In the genomic region with DNA sequence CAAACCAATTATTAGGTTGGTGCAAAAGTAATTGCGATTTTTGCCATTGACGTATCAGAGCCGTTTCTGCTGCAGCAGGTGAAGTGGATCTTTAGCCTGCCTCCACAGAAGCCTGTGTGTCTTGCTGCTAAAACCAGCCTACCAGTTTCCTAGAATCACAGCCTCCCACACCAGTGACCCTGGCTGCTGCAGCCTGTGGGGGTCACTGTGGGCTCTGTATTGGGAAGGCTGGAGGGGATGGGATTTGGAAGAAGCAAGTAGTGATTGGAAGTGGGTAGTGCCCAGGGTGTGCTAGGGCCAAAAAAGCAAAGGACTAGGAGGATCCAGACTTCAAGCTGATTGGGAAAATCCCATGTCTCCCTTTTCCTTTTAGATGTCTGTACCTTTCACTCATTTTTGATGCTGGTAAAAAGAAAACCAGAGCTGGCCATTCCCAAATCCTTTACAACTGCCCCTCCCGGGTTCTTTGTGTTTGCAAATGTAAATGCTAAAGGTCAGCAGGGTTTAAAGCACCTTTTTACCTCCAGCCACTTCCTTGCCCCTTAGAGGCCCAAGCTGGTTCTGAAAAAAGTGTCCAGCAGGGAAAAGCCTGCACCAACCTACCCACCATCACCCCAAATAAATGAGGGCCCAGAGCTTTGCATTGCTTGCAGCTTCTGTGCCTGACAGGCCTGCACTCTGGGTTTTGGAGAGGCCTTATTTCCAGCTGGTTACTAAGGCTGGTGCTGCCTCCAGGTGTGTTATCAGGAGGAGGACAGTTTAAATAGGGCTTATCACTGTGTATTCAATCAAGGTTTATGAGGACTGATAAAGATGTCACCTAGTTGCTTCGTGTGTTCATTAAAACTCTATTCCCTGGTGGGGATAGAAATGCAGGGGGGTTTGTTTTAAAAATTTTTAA, we compare ENCODE assay signal across 20 cellular contexts.
DNase-seq lines count a peak whose midpoint lies in the region; ATAC-seq and TF ChIP-seq lines count a peak whose summit lies in the region.
"Had no signal": no experiment of that assay in that cellular context is flagged by ENCODE, and none has a peak within 500 bp of the region (broad histone marks: within the 10 kb centered on the region; RNA-seq: fewer than 3 reads in every experiment).

No MANE protein-coding gene starts in this region.

- H3F3A ChIP-seq in SK-N-SH (replicated peaks; ENCODE audit: insufficient read depth) = no peaks in the 10 kb centered on the region

- CTCF ChIA-PET in WTC11 (lab: Charles Lee) = interaction anchor here (0.6 to 2.4 kb wide), 6 partner anchors 9 to 85 kb away, joined by 3 to 9 read pairs (median 3); no protein-coding TSS in a partner anchor
- CTCF ChIA-PET in SK-N-SH (lab: Yijun Ruan, JAX) = interaction anchor here (1.0 to 2.4 kb wide), 4 partner anchors 9 to 43 kb away, joined by 3 to 9 read pairs (median 6); no protein-coding TSS in a partner anchor

- H2AFZ ChIP-seq in SK-N-SH (ENCODE audit: low read depth) = no peak overlapping the region

- TF ChIP-seq CTCF in C4-2B (conservative IDR thresholded peaks at IDR 0.05) (peak; percentile 17), GM13977 (IDR thresholded peaks at IDR 0.05; ENCODE audit: extremely low read depth, insufficient read depth, missing control alignments) (peak; percentile 8), WTC11 (IDR thresholded peaks at IDR 0.05) (no peak), SK-N-SH (IDR thresholded peaks at IDR 0.05) (no peak), lower lobe of right lung (IDR thresholded peaks at IDR 0.05) (no peak), spleen (IDR thresholded peaks at IDR 0.05 in 8 of 11, conservative IDR thresholded peaks at IDR 0.05 in 3 of 11) (no peak)

- POLR2A ChIA-PET in WTC11 (lab: Charles Lee) = no interaction called here
- POLR2A ChIA-PET in SK-N-SH (lab: Yijun Ruan, JAX) = no interaction called here

- no peaks in the 10 kb centered on the region for H3K9me3 Mint-ChIP-seq in WTC11
- H3K9me3 Mint-ChIP-seq: stimulated activated naive CD8-positive, alpha-beta T cell treated with anti-CD3 and anti-CD28 coated beads, Interleukin-15, amount 100 ng/mL, for 72 hours; T-helper 1 cell treated with Interleukin-12 subunit alpha and Interleukin-12 subunit beta and Interleukin-4 antibody, amounts not matched to agents 30 μg/mL and 1 μg/mL, for 36 hours had no signal

- no peaks in the 10 kb centered on the region for H3K9me2 ChIP-seq in SK-N-SH

- H3K36me3 ChIP-seq in SK-N-SH (replicated peaks in 1 of 2; ENCODE audit: control insufficient read depth in 1 of 2, insufficient read depth in 2 of 2, low read length in 1 of 2) (no peaks in the 10 kb centered on the region), lower lobe of right lung (no peaks in the 10 kb centered on the region), spleen (no peaks in the 10 kb centered on the region)

- no peak for TF ChIP-seq EP300 in SK-N-SH (IDR thresholded peaks at IDR 0.05; ENCODE audit: borderline replicate concordance in 1 of 2, low read depth in 1 of 2, low read length in 1 of 2)

- no peak for DNase-seq in GM13977 (ENCODE audit: low spot score)
- no peak for DNase-seq in WTC11 (ENCODE audit: low spot score)
- peak; percentile 64 for DNase-seq in islet precursor cell
- no peak for DNase-seq in SK-N-SH
- no peak for DNase-seq in lower lobe of right lung
- no peak for DNase-seq in spleen
- no peak for DNase-seq in activated T-cell treated with anti-CD3 and anti-CD28 coated beads, Interleukin-2, amount 50 U/mL, for 48 hours
- DNase-seq: activated CD4-positive, alpha-beta T cell treated with anti-CD3 and anti-CD28 coated beads for 1 hour; activated CD8-positive, alpha-beta memory T cell treated with anti-CD3 and anti-CD28 coated beads, Interleukin-2, amount 10 ng/mL, durations not matched to agents 7 days and 5 days; activated gamma-delta T cell treated with Interleukin-2 at 50 U/mL for 16 hours; DMS79; H7; hippocampal formation; MM.1S; naive B cell; NCI-H1930; stimulated activated CD4-positive, alpha-beta T cell treated with anti-CD3 and anti-CD28 coated beads, Interleukin-15, amount 100 ng/mL, for 24 hours; stimulated activated naive CD8-positive, alpha-beta T cell treated with anti-CD3 and anti-CD28 coated beads, Interleukin-15, amount 100 ng/mL, for 72 hours had no signal

- peaks cover 67% of the 10 kb centered on the region for H3K27me3 Mint-ChIP-seq in WTC11 (ENCODE audit: low read depth)

- H3K4me1 Mint-ChIP-seq in WTC11 = 0 out of 2 replicates have a peak, but pooled peaks cover 5% of the 10 kb centered on the region
- H3K4me1 Mint-ChIP-seq: activated CD8-positive, alpha-beta memory T cell treated with anti-CD3 and anti-CD28 coated beads, Interleukin-2, amount 10 ng/mL, durations not matched to agents 7 days and 5 days; naive B cell had no signal

- H3K27ac Mint-ChIP-seq in WTC11 = no peak overlapping the region
- H3K27ac Mint-ChIP-seq: activated CD8-positive, alpha-beta memory T cell treated with anti-CD3 and anti-CD28 coated beads, Interleukin-2, amount 10 ng/mL, durations not matched to agents 7 days and 5 days; naive B cell; stimulated activated naive CD8-positive, alpha-beta T cell treated with anti-CD3 and anti-CD28 coated beads, Interleukin-15, amount 100 ng/mL, for 72 hours; T-helper 1 cell treated with Interleukin-12 subunit alpha and Interleukin-12 subunit beta and Interleukin-4 antibody, amounts not matched to agents 30 μg/mL and 1 μg/mL, for 36 hours had no signal

- H3K9ac ChIP-seq in SK-N-SH = no peak overlapping the region

- in situ Hi-C loops in GM13977 (cut with MboI; ENCODE audit: low pct_unique_long_range_greater_than_20kb, low sequenced_read_pairs, unreplicated experiment) = loop anchor here (25.0 kb wide), 1 partner anchor 650 kb away; no protein-coding TSS in a partner anchor

- TF ChIP-seq RAD21 in SK-N-SH (IDR thresholded peaks at IDR 0.05; ENCODE audit: low read length) = no peak

- H3K4me1 ChIP-seq in SK-N-SH (ENCODE audit: control insufficient read depth in 1 of 2, insufficient read depth in 2 of 2, low read depth in 1 of 2, low read length in 1 of 2) (no peaks in the 10 kb centered on the region), lower lobe of right lung (no peaks in the 10 kb centered on the region), spleen (no peaks in the 10 kb centered on the region)

- H3K27me3 ChIP-seq in SK-N-SH (ENCODE audit: insufficient read depth) = peaks cover 33% of the 10 kb centered on the region; the same call in 1 of the 2 replicates
- H3K27me3 ChIP-seq in lower lobe of right lung (ENCODE audit: low read depth) = no peaks in the 10 kb centered on the region
- H3K27me3 ChIP-seq in spleen (replicated peaks in 1 of 7) = no peaks in the 10 kb centered on the region

- peak; percentile 66 for ATAC-seq in WTC11
- no peak for ATAC-seq in lower lobe of right lung
- ATAC-seq: activated CD8-positive, alpha-beta memory T cell treated with anti-CD3 and anti-CD28 coated beads, Interleukin-2, amount 10 ng/mL, durations not matched to agents 7 days and 5 days; stimulated activated naive CD8-positive, alpha-beta T cell treated with anti-CD3 and anti-CD28 coated beads, Interleukin-15, amount 100 ng/mL, for 72 hours had no signal

- no peak overlapping the region for H3K4me3 ChIP-seq in SK-N-SH (ENCODE audit: low read depth in 2 of 2, low read length in 1 of 2)
- no peak overlapping the region for H3K4me3 ChIP-seq in lower lobe of right lung
- no peak overlapping the region for H3K4me3 ChIP-seq in spleen

- 25% methylated on average over 5 of the region's 5 CpGs for WGBS in SK-N-SH (ENCODE audit: low lambda C conversion rate)
- 69 to 88% (median 79%) methylated on average over 5 of the region's 5 CpGs for WGBS in spleen, 5 donors

- no peaks in the 10 kb centered on the region for H4K20me1 ChIP-seq in SK-N-SH (ENCODE audit: insufficient read depth)

- H3K27ac ChIP-seq in C4-2B (no peak overlapping the region), SK-N-SH (ENCODE audit: low read depth in 2 of 2, low read length in 1 of 2) (no peak overlapping the region), lower lobe of right lung (no peak overlapping the region), spleen (no peak overlapping the region)

- H3K36me3 Mint-ChIP-seq in WTC11 = no peaks in the 10 kb centered on the region
- H3K36me3 Mint-ChIP-seq: activated CD8-positive, alpha-beta memory T cell treated with anti-CD3 and anti-CD28 coated beads, Interleukin-2, amount 10 ng/mL, durations not matched to agents 7 days and 5 days; naive B cell had no signal

- H3K9me3 ChIP-seq in SK-N-SH (no peaks in the 10 kb centered on the region), lower lobe of right lung (no peaks in the 10 kb centered on the region), spleen (peaks cover 0 to 6% (median 2%) of the 10 kb centered on the region in 8 donors)

- H3K4me3 Mint-ChIP-seq in WTC11 = no peak overlapping the region
- H3K4me3 Mint-ChIP-seq: activated CD8-positive, alpha-beta memory T cell treated with anti-CD3 and anti-CD28 coated beads, Interleukin-2, amount 10 ng/mL, durations not matched to agents 7 days and 5 days; naive B cell; stimulated activated naive CD8-positive, alpha-beta T cell treated with anti-CD3 and anti-CD28 coated beads, Interleukin-15, amount 100 ng/mL, for 72 hours; T-helper 1 cell treated with Interleukin-12 subunit alpha and Interleukin-12 subunit beta and Interleukin-4 antibody, amounts not matched to agents 30 μg/mL and 1 μg/mL, for 36 hours had no signal

- TF ChIP-seq POLR2A in spleen (IDR thresholded peaks at IDR 0.05) = no peak

- intact Hi-C loops in lower lobe of right lung (cut with DNase I) = no loop called here
- intact Hi-C loops in spleen (cut with DNase I; ENCODE audit: low total_unique reads) = loop anchor here (10.0 kb wide), 2 partner anchors 272 to 652 kb away; no protein-coding TSS in a partner anchor

- H3K79me2 ChIP-seq in SK-N-SH (ENCODE audit: insufficient read depth) = no peaks in the 10 kb centered on the region

- H3K4me2 ChIP-seq in SK-N-SH = no peak overlapping the region

TF ChIP-seq in SK-N-SH, 30 proteins besides CTCF, POLR2A, EP300 and RAD21:
- TF ChIP-seq SMC3 (IDR thresholded peaks at IDR 0.05; ENCODE audit: low read depth, low read length) (no peak), GABPA (IDR thresholded peaks at IDR 0.05; ENCODE audit: low read depth) (no peak), FOXM1 (IDR thresholded peaks at IDR 0.05; ENCODE audit: low read depth) (no peak), FOXJ3 (CRISPR knock-in tag; IDR thresholded peaks at IDR 0.05) (no peak), MEF2A (IDR thresholded peaks at IDR 0.05; ENCODE audit: borderline replicate concordance, low read depth) (no peak), RXRA (IDR thresholded peaks at IDR 0.05; ENCODE audit: borderline replicate concordance, low read depth) (no peak)
- TF ChIP-seq, protein P1, sequence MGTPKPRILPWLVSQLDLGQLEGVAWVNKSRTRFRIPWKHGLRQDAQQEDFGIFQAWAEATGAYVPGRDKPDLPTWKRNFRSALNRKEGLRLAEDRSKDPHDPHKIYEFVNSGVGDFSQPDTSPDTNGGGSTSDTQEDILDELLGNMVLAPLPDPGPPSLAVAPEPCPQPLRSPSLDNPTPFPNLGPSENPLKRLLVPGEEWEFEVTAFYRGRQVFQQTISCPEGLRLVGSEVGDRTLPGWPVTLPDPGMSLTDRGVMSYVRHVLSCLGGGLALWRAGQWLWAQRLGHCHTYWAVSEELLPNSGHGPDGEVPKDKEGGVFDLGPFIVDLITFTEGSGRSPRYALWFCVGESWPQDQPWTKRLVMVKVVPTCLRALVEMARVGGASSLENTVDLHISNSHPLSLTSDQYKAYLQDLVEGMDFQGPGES (IDR thresholded peaks at IDR 0.05; ENCODE audit: low read depth, low read length) = no peak

Comparison
In these comparisons a context has a peak if more than half of its experiments do, and no peak if none do; other contexts are left out.
1. CTCF ChIP-seq: peak in C4-2B (single experiment) and GM13977 (single experiment); none in WTC11 (single experiment), SK-N-SH (single experiment), lower lobe of right lung (single experiment) and spleen (0 of 11).